Comparison of ENCODE assay signal across 9 cellular contexts in genomic region chr22:17706947-17707346, GRCh38.
DNase-seq lines count a peak whose midpoint lies in the region; ATAC-seq and TF ChIP-seq lines count a peak whose summit lies in the region.
"Had no signal": no experiment of that assay in that cellular context is flagged by ENCODE, and none has a peak within 500 bp of the region (broad histone marks: within the 10 kb centered on the region; RNA-seq: fewer than 3 reads in every experiment).

No MANE protein-coding gene starts in this region.

- no peak for TF ChIP-seq CTCF in heart left ventricle (IDR thresholded peaks at IDR 0.05)
- TF ChIP-seq CTCF in brain microvascular endothelial cell (IDR thresholded peaks at IDR 0.05; ENCODE audit: low read depth, low read length, missing control alignments), result no peak
- TF ChIP-seq CTCF in mesothelial cell of epicardium (IDR thresholded peaks at IDR 0.05; ENCODE audit: unreplicated experiment), result no peak
- TF ChIP-seq CTCF in upper lobe of left lung (IDR thresholded peaks at IDR 0.05), result no peak

- no peak overlapping the region for H3K4me3 Mint-ChIP-seq in mesothelial cell of epicardium

- peaks cover 25% of the 10 kb centered on the region for H3K4me1 Mint-ChIP-seq in mesothelial cell of epicardium

- peaks cover 0 to 29% (median 6%) of the 10 kb centered on the region in 12 donors for H3K4me1 ChIP-seq in heart left ventricle
- H3K4me1 ChIP-seq in upper lobe of left lung, result peaks cover 5 to 19% (median 13%) of the 10 kb centered on the region in 4 donors

- no peaks in the 10 kb centered on the region for H3K9me3 Mint-ChIP-seq in mesothelial cell of epicardium
- H3K9me3 Mint-ChIP-seq: CD8-positive, alpha-beta T cell had no signal

- DNase-seq in heart left ventricle (no peak), cardiac septum (ENCODE audit: low spot score) (no peak), brain microvascular endothelial cell (no peak), mesothelial cell of epicardium (ENCODE audit: low spot score in 2 of 2, unreplicated experiment in 2 of 2) (no peak), upper lobe of left lung (no peak), NCI-H1048 (lab: John Stamatoyannopoulos, UW) (no peak)

- H3K27ac ChIP-seq in heart left ventricle (peak overlapping the region in 11 of 12 donors; percentile 31 to 87 (median 74)), brain microvascular endothelial cell (peak overlapping the region; percentile 94), upper lobe of left lung (peak overlapping the region; percentile 54 to 73 (median 64))

- H3K27me3 ChIP-seq in heart left ventricle, result no peaks in the 10 kb centered on the region
- no peaks in the 10 kb centered on the region for H3K27me3 ChIP-seq in brain microvascular endothelial cell (replicated peaks)
- H3K27me3 ChIP-seq in upper lobe of left lung, result no peaks in the 10 kb centered on the region

- in situ Hi-C loops in brain microvascular endothelial cell (cut with HindIII; ENCODE audit: low pct_ligation_motif_present, low sequenced_read_pairs), result no loop called here

- H3K4me3 ChIP-seq in heart left ventricle, result peak overlapping the region in 10 of 12 donors; percentile 1 to 48 (median 34)
- peak overlapping the region; percentile 53 for H3K4me3 ChIP-seq in brain microvascular endothelial cell (ENCODE audit: low read depth, low read length)
- peak overlapping the region in 3 of 4 donors; percentile 11 to 24 (median 24) for H3K4me3 ChIP-seq in upper lobe of left lung

- peaks cover 20% of the 10 kb centered on the region for H3K36me3 Mint-ChIP-seq in mesothelial cell of epicardium

- no peak for TF ChIP-seq POLR2A in heart left ventricle (IDR thresholded peaks at IDR 0.05)
- TF ChIP-seq POLR2A in upper lobe of left lung (IDR thresholded peaks at IDR 0.05), result no peak

- no peak for ATAC-seq in heart left ventricle
- peak in 1 of 2 donors; percentile 46 for ATAC-seq in upper lobe of left lung (ENCODE audit: low FRiP score in 2 of 2)
- ATAC-seq in HG02973 (IDR thresholded peaks at IDR 0.05; ENCODE audit: unreplicated experiment), result no peak
- no peak for ATAC-seq in GM19035 (IDR thresholded peaks at IDR 0.05; ENCODE audit: unreplicated experiment)

- no peaks in the 10 kb centered on the region for H3K9me3 ChIP-seq in heart left ventricle
- no peaks in the 10 kb centered on the region for H3K9me3 ChIP-seq in upper lobe of left lung

- no peaks in the 10 kb centered on the region for H3K27me3 Mint-ChIP-seq in mesothelial cell of epicardium (ENCODE audit: low read depth)

- intact Hi-C loops in heart left ventricle (cut with DNase I), result loop anchor here in 1 of 10 donors (5.0 kb wide), 1 partner anchor 145 kb away; the partner anchor contains the start of gene SLC25A18
- intact Hi-C loops in cardiac septum (cut with DNase I), result no loop called here

- peaks cover 0 to 48% (median 29%) of the 10 kb centered on the region in 9 donors for H3K36me3 ChIP-seq in heart left ventricle
- peaks cover 8% of the 10 kb centered on the region for H3K36me3 ChIP-seq in brain microvascular endothelial cell (replicated peaks)
- H3K36me3 ChIP-seq in upper lobe of left lung, result peaks cover 0 to 47% (median 6%) of the 10 kb centered on the region in 4 donors

- H3K27ac Mint-ChIP-seq in mesothelial cell of epicardium, result peak overlapping the region; percentile 40

- no peak for TF ChIP-seq EP300 in upper lobe of left lung (IDR thresholded peaks at IDR 0.05)

- 94 to 96% (median 95%) methylated on average over 1 of the region's 1 CpG for WGBS in heart left ventricle, 4 donors
- WGBS in upper lobe of left lung, 2 donors, result 100% methylated on average over 1 of the region's 1 CpG
